18 cellular contexts compared by ENCODE assay signal in the genomic region with DNA sequence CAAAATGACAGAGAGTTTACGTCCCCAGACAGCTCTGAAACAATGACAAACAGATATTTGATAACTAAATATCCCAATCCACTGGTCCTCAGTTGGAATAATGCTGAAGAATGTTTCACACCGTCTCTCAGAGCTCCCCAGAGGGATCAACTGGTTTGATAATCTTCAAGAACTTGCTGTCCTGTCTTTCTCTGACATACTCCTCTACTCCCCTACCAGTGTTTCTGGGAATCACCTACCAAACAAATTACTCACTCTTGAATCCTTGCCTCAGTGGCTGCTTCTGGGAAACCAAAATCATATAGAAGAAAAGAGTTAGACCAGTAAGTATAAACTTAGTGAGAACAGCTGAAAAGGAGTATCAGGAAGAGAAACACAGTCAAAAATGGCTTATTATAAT.
A peak's percentile ranks its signal among the peaks of the same experiment; 100 is the strongest.
DNase-seq lines count a peak whose midpoint lies in the region; ATAC-seq and TF ChIP-seq lines count a peak whose summit lies in the region.
"Had no signal": no experiment of that assay in that cellular context is flagged by ENCODE, and none has a peak within 500 bp of the region (broad histone marks: within the 10 kb centered on the region; RNA-seq: fewer than 3 reads in every experiment).

No MANE protein-coding gene starts in this region.

- H3K4me1 Mint-ChIP-seq in CD8-positive, alpha-beta T cell (ENCODE audit: low read depth), result no peaks in the 10 kb centered on the region
- H3K4me1 Mint-ChIP-seq in natural killer cell treated with Interleukin-12 subunit alpha and Interleukin-12 subunit beta and Interleukin-15 and Interleukin-18, amount 100 ng/mL, for 72 hours (ENCODE audit: low read depth in 2 of 2), result no peaks in the 10 kb centered on the region
- H3K4me1 Mint-ChIP-seq: H9 had no signal

- TF ChIP-seq CTCF in tibial artery (IDR thresholded peaks at IDR 0.05), result no peak
- TF ChIP-seq CTCF in CD8-positive, alpha-beta T cell (IDR thresholded peaks at IDR 0.05), result no peak
- TF ChIP-seq CTCF in sigmoid colon (IDR thresholded peaks at IDR 0.05), result no peak

- no peak overlapping the region for H3K27ac Mint-ChIP-seq in CD8-positive, alpha-beta T cell
- H3K27ac Mint-ChIP-seq in natural killer cell treated with Interleukin-12 subunit alpha and Interleukin-12 subunit beta and Interleukin-15 and Interleukin-18, amount 100 ng/mL, for 72 hours, result no peak overlapping the region
- H3K27ac Mint-ChIP-seq: H9 had no signal

- intact Hi-C loops in tibial artery (cut with DNase I; ENCODE audit: low total_unique reads) (no loop called here), sigmoid colon (cut with DNase I) (no loop called here)
- intact Hi-C loops in CD8-positive, alpha-beta T cell (cut with DNase I, micrococcal nuclease), result no loop called here

- no peak for TF ChIP-seq POLR2A in sigmoid colon (IDR thresholded peaks at IDR 0.05)

- no peaks in the 10 kb centered on the region for H3K36me3 Mint-ChIP-seq in CD8-positive, alpha-beta T cell
- no peaks in the 10 kb centered on the region for H3K36me3 Mint-ChIP-seq in natural killer cell treated with Interleukin-12 subunit alpha and Interleukin-12 subunit beta and Interleukin-15 and Interleukin-18, amount 100 ng/mL, for 72 hours

- H3K4me3 ChIP-seq in tibial artery (no peak overlapping the region), sigmoid colon (no peak overlapping the region)
- H3K4me3 ChIP-seq in CD8-positive, alpha-beta T cell (ENCODE audit: low read depth, low read length), result no peak overlapping the region
- H3K4me3 ChIP-seq: K562 had no signal

- H3K36me3 ChIP-seq in tibial artery (no peaks in the 10 kb centered on the region), sigmoid colon (no peaks in the 10 kb centered on the region)
- H3K36me3 ChIP-seq in CD8-positive, alpha-beta T cell (ENCODE audit: insufficient read depth, low read length), result no peaks in the 10 kb centered on the region

- CTCF ChIA-PET in CD8-positive, alpha-beta T cell (lab: Charles Lee), result no interaction called here

- DNase-seq in LHCN-M2 (ENCODE audit: low read depth) (peak; percentile 50), epithelial cell of prostate (ENCODE audit: low read depth, low spot score) (no peak), myocyte (ENCODE audit: low read depth) (peak; percentile 14), tibial artery (no peak), sigmoid colon (no peak)
- DNase-seq in CD8-positive, alpha-beta T cell, result no peak
- DNase-seq in natural killer cell treated with Interleukin-12 subunit alpha and Interleukin-12 subunit beta and Interleukin-15 and Interleukin-18, amount 100 ng/mL, for 72 hours (ENCODE audit: low spot score), result no peak
- DNase-seq: Caco-2, H9, MV-4-11, NCI-H1417 treated with DMSO at 0.1 percent for 48 hours, NCI-H2029 treated with DMSO at 0.1 percent for 48 hours, NCI-H2171 treated with DMSO at 0.1 percent for 48 hours, NCI-H446 treated with DMSO at 0.1 percent for 48 hours, NCI-H748 treated with DMSO at 0.1 percent for 48 hours, OCI-M1, RPMI8226 had no signal

- TF ChIP-seq EP300 in sigmoid colon (IDR thresholded peaks at IDR 0.05), result no peak

- POLR2A ChIA-PET in CD8-positive, alpha-beta T cell (lab: Charles Lee), result no interaction called here

- H3K27ac ChIP-seq in epithelial cell of prostate (peak overlapping the region; percentile 20), tibial artery (peak overlapping the region; percentile 43 to 57), sigmoid colon (peak overlapping the region in 1 of 4 donors; percentile 44)
- H3K27ac ChIP-seq in CD8-positive, alpha-beta T cell (ENCODE audit: low read depth, low read length), result no peak overlapping the region

- no peak overlapping the region for H3K4me3 Mint-ChIP-seq in CD8-positive, alpha-beta T cell
- H3K4me3 Mint-ChIP-seq in natural killer cell treated with Interleukin-12 subunit alpha and Interleukin-12 subunit beta and Interleukin-15 and Interleukin-18, amount 100 ng/mL, for 72 hours, result no peak overlapping the region
- H3K4me3 Mint-ChIP-seq: H9 had no signal

- peaks cover 0 to 26% (median 10%) of the 10 kb centered on the region in 4 donors for H3K4me1 ChIP-seq in tibial artery
- no peaks in the 10 kb centered on the region for H3K4me1 ChIP-seq in CD8-positive, alpha-beta T cell (ENCODE audit: insufficient read depth, low read length)
- peaks cover 0 to 16% (median 4%) of the 10 kb centered on the region in 4 donors for H3K4me1 ChIP-seq in sigmoid colon
- H3K4me1 ChIP-seq: Caco-2 had no signal

- ATAC-seq in CD8-positive, alpha-beta T cell, result no peak
- no peak for ATAC-seq in natural killer cell treated with Interleukin-12 subunit alpha and Interleukin-12 subunit beta and Interleukin-15 and Interleukin-18, amount 100 ng/mL, for 72 hours
- ATAC-seq: K562 had no signal

- H3K9me3 ChIP-seq in tibial artery (no peaks in the 10 kb centered on the region), sigmoid colon (no peaks in the 10 kb centered on the region)
- no peaks in the 10 kb centered on the region for H3K9me3 ChIP-seq in CD8-positive, alpha-beta T cell (ENCODE audit: low read length)
- H3K9me3 ChIP-seq: Caco-2 had no signal

- H3K27me3 Mint-ChIP-seq in CD8-positive, alpha-beta T cell (ENCODE audit: low read depth), result no peaks in the 10 kb centered on the region
- H3K27me3 Mint-ChIP-seq in natural killer cell treated with Interleukin-12 subunit alpha and Interleukin-12 subunit beta and Interleukin-15 and Interleukin-18, amount 100 ng/mL, for 72 hours, result no peaks in the 10 kb centered on the region

- peaks cover 3% of the 10 kb centered on the region for H3K9me3 Mint-ChIP-seq in CD8-positive, alpha-beta T cell
- peaks cover 9% of the 10 kb centered on the region for H3K9me3 Mint-ChIP-seq in natural killer cell treated with Interleukin-12 subunit alpha and Interleukin-12 subunit beta and Interleukin-15 and Interleukin-18, amount 100 ng/mL, for 72 hours
- H3K9me3 Mint-ChIP-seq: H9 had no signal

- H3K27me3 ChIP-seq in tibial artery (no peaks in the 10 kb centered on the region), sigmoid colon (no peaks in the 10 kb centered on the region)
- H3K27me3 ChIP-seq in CD8-positive, alpha-beta T cell (ENCODE audit: insufficient read depth, low read length), result no peaks in the 10 kb centered on the region

- 82 to 84% methylated on average over 2 of the region's 2 CpGs for WGBS in sigmoid colon, 2 donors

Comparison
In these comparisons a context has a peak if more than half of its experiments do, and no peak if none do; other contexts are left out.
1. DNase-seq: peak in LHCN-M2 (single experiment) and myocyte (single experiment); none in epithelial cell of prostate (single experiment), tibial artery (0 of 2), CD8-positive, alpha-beta T cell (0 of 7), natural killer cell treated with Interleukin-12 subunit alpha and Interleukin-12 subunit beta and Interleukin-15 and Interleukin-18, amount 100 ng/mL, for 72 hours (single experiment) and sigmoid colon (single experiment).